ENCODE assay signal across 7 cellular contexts in the genomic region with DNA sequence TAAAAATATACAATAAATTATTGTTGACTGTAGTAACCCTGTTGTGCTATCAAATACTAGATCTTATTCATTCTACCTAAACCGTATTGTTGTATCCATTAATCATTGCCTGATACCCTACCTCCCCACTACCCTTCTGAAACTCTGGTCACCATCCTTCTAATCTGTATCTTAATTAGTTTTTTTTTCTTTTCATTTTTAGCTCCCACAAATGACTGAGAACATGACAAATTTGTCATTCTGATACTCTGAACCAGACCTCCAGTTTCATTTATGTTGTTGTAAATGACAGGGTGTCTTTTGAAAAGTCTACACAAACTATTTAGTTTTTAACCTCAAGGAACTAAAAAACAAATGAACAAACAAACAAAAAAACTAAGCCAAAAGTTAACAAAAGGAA.
DNase-seq lines count a peak whose midpoint lies in the region; ATAC-seq lines count a peak whose summit lies in the region.
"Not testable (repeated sequence)": the region's sequence is repeated elsewhere in the genome, so short reads cannot be mapped to it uniquely, and the experiment has no call there.

No MANE protein-coding gene starts in this region.

- DNase-seq in activated CD8-positive, alpha-beta memory T cell treated with anti-CD3 and anti-CD28 coated beads, Interleukin-2, amount 10 ng/mL, durations not matched to agents 7 days and 5 days: not testable (repeated sequence)

- H3K36me3 Mint-ChIP-seq in activated CD8-positive, alpha-beta memory T cell treated with anti-CD3 and anti-CD28 coated beads, Interleukin-2, amount 10 ng/mL, durations not matched to agents 7 days and 5 days: not testable (repeated sequence)

- H3K4me3 Mint-ChIP-seq in activated CD8-positive, alpha-beta memory T cell treated with anti-CD3 and anti-CD28 coated beads, Interleukin-2, amount 10 ng/mL, durations not matched to agents 7 days and 5 days: not testable (repeated sequence)

- peak; percentile 85 for ATAC-seq in GM18868 (IDR thresholded peaks at IDR 0.05; ENCODE audit: unreplicated experiment)
- ATAC-seq in GM21367 (IDR thresholded peaks at IDR 0.05; ENCODE audit: unreplicated experiment): peak; percentile 69
- peak; percentile 79 for ATAC-seq in GM21737 (IDR thresholded peaks at IDR 0.05; ENCODE audit: unreplicated experiment)
- peak; percentile 93 for ATAC-seq in HG02884 (IDR thresholded peaks at IDR 0.05; ENCODE audit: unreplicated experiment)
- peak; percentile 78 for ATAC-seq in HG03103 (IDR thresholded peaks at IDR 0.05; ENCODE audit: low read depth, unreplicated experiment)
- ATAC-seq in HG03457 (IDR thresholded peaks at IDR 0.05; ENCODE audit: unreplicated experiment): peak; percentile 89
- peak; percentile 36 for ATAC-seq in activated CD8-positive, alpha-beta memory T cell treated with anti-CD3 and anti-CD28 coated beads, Interleukin-2, amount 10 ng/mL, durations not matched to agents 7 days and 5 days

- not testable (repeated sequence) for H3K4me1 Mint-ChIP-seq in activated CD8-positive, alpha-beta memory T cell treated with anti-CD3 and anti-CD28 coated beads, Interleukin-2, amount 10 ng/mL, durations not matched to agents 7 days and 5 days

- CTCF ChIA-PET in activated CD8-positive, alpha-beta memory T cell treated with anti-CD3 and anti-CD28 coated beads, Interleukin-2, amount 10 ng/mL, durations not matched to agents 7 days and 5 days (lab: Charles Lee): not testable (repeated sequence)

- not testable (repeated sequence) for H3K27me3 Mint-ChIP-seq in activated CD8-positive, alpha-beta memory T cell treated with anti-CD3 and anti-CD28 coated beads, Interleukin-2, amount 10 ng/mL, durations not matched to agents 7 days and 5 days

- not testable (repeated sequence) for H3K9me3 Mint-ChIP-seq in activated CD8-positive, alpha-beta memory T cell treated with anti-CD3 and anti-CD28 coated beads, Interleukin-2, amount 10 ng/mL, durations not matched to agents 7 days and 5 days (ENCODE audit: low read depth)

- peak overlapping the region; percentile 52 for H3K27ac Mint-ChIP-seq in activated CD8-positive, alpha-beta memory T cell treated with anti-CD3 and anti-CD28 coated beads, Interleukin-2, amount 10 ng/mL, durations not matched to agents 7 days and 5 days

Comparison
In these comparisons a context has a peak if more than half of its experiments do, and no peak if none do; other contexts are left out.
1. ATAC-seq: peak in every context shown above with its lines; median percentile 93 in HG02884; 89 in HG03457; 85 in GM18868; 79 in GM21737; 78 in HG03103; 69 in GM21367; 36 in activated CD8-positive, alpha-beta memory T cell treated with anti-CD3 and anti-CD28 coated beads, Interleukin-2, amount 10 ng/mL, durations not matched to agents 7 days and 5 days.